Comparison of ENCODE assay signal across 8 cellular contexts in genomic region chr12:103964805-103965204, GRCh38. TPM values are rescaled to one million over a fixed set of nuclear protein-coding genes. Genes with fewer than 3 reads are reported as not detected.
DNase-seq lines count a peak whose midpoint lies in the region; ATAC-seq and TF ChIP-seq lines count a peak whose summit lies in the region.

No MANE protein-coding gene starts in this region.

- no peak for DNase-seq in activated naive CD4-positive, alpha-beta T cell treated with anti-CD3 and anti-CD28 coated beads, Interleukin-2, amount 10 ng/mL, durations not matched to agents 7 days and 5 days
- no peak for DNase-seq in activated naive CD4-positive, alpha-beta T cell treated with Interleukin-2 at 50 U/mL for 16 hours
- no peak for DNase-seq in breast epithelium (ENCODE audit: low spot score in 2 of 2)
- no peak for DNase-seq in memory B cell (ENCODE audit: low spot score in 2 of 2)
- DNase-seq in type B pancreatic cell (ENCODE audit: extremely low spot score, unreplicated experiment), result no peak
- no peak for DNase-seq in HPDE6-E6E7 (ENCODE audit: extremely low spot score)
- no peak for DNase-seq in head of caudate nucleus
- no peak for DNase-seq in NCI-H345 treated with DMSO at 0.1 percent for 48 hours (lab: John Stamatoyannopoulos, UW; ENCODE audit: unreplicated experiment)

- intact Hi-C loops in breast epithelium (cut with DNase I; ENCODE audit: low total_unique reads), result loop anchor here (2.0 kb wide), 1 partner anchor 34 kb away; the partner anchor contains the start of gene HSP90B1
- intact Hi-C loops in head of caudate nucleus (cut with DNase I), result loop anchor here (1.0 to 5.0 kb wide), 3 partner anchors 8 to 97 kb away; partner anchors contain the start of genes HCFC2 and HSP90B1

- CTCF ChIA-PET in activated naive CD4-positive, alpha-beta T cell treated with anti-CD3 and anti-CD28 coated beads, Interleukin-2, amount 10 ng/mL, durations not matched to agents 7 days and 5 days (lab: Charles Lee), result interaction anchor here (1.2 to 1.5 kb wide), 2 partner anchors 25 to 37 kb away, joined by 3 to 4 read pairs; no protein-coding TSS in a partner anchor

- TF ChIP-seq CTCF in breast epithelium (IDR thresholded peaks at IDR 0.05) (no peak), type B pancreatic cell (conservative IDR thresholded peaks at IDR 0.05) (no peak)

- H3K4me1 Mint-ChIP-seq in activated naive CD4-positive, alpha-beta T cell treated with anti-CD3 and anti-CD28 coated beads, Interleukin-2, amount 10 ng/mL, durations not matched to agents 7 days and 5 days, result peaks cover 50% of the 10 kb centered on the region
- H3K4me1 Mint-ChIP-seq in memory B cell (peaks cover 29% of the 10 kb centered on the region), type B pancreatic cell (ENCODE audit: unreplicated experiment) (peaks cover 25% of the 10 kb centered on the region)

- ATAC-seq in memory B cell (ENCODE audit: low read depth), result no peak

- no peak for TF ChIP-seq POLR2A in breast epithelium (IDR thresholded peaks at IDR 0.05)

- H3K27ac Mint-ChIP-seq in activated naive CD4-positive, alpha-beta T cell treated with anti-CD3 and anti-CD28 coated beads, Interleukin-2, amount 10 ng/mL, durations not matched to agents 7 days and 5 days, result peak overlapping the region; percentile 98
- H3K27ac Mint-ChIP-seq in memory B cell, result peak overlapping the region; percentile 96
- H3K27ac Mint-ChIP-seq in type B pancreatic cell, result peak overlapping the region; percentile 99

- H3K4me3 Mint-ChIP-seq in activated naive CD4-positive, alpha-beta T cell treated with anti-CD3 and anti-CD28 coated beads, Interleukin-2, amount 10 ng/mL, durations not matched to agents 7 days and 5 days, result peak overlapping the region; percentile 99
- H3K4me3 Mint-ChIP-seq in memory B cell, result peak overlapping the region; percentile 97
- H3K4me3 Mint-ChIP-seq in type B pancreatic cell, result peak overlapping the region; percentile 99

- H3K27me3 ChIP-seq in breast epithelium, result no peaks in the 10 kb centered on the region

- peaks cover 5% of the 10 kb centered on the region for H3K27me3 Mint-ChIP-seq in activated naive CD4-positive, alpha-beta T cell treated with anti-CD3 and anti-CD28 coated beads, Interleukin-2, amount 10 ng/mL, durations not matched to agents 7 days and 5 days
- H3K27me3 Mint-ChIP-seq in memory B cell (no peaks in the 10 kb centered on the region), type B pancreatic cell (no peaks in the 10 kb centered on the region)

- no peaks in the 10 kb centered on the region for H3K36me3 ChIP-seq in breast epithelium

- no peaks in the 10 kb centered on the region for H3K9me3 Mint-ChIP-seq in activated naive CD4-positive, alpha-beta T cell treated with anti-CD3 and anti-CD28 coated beads, Interleukin-2, amount 10 ng/mL, durations not matched to agents 7 days and 5 days
- H3K9me3 Mint-ChIP-seq in memory B cell (no peaks in the 10 kb centered on the region), type B pancreatic cell (no peaks in the 10 kb centered on the region)

- H3K4me1 ChIP-seq in breast epithelium, result peaks cover 0 to 5% of the 10 kb centered on the region in 2 donors

- H3K4me3 ChIP-seq in breast epithelium, result peak overlapping the region; percentile 75 to 95 (median 80)

- H3K27ac ChIP-seq in breast epithelium, result peak overlapping the region; percentile 95 to 98

- H3K9me3 ChIP-seq in breast epithelium, result no peaks in the 10 kb centered on the region

- peaks cover 26% of the 10 kb centered on the region for H3K36me3 Mint-ChIP-seq in activated naive CD4-positive, alpha-beta T cell treated with anti-CD3 and anti-CD28 coated beads, Interleukin-2, amount 10 ng/mL, durations not matched to agents 7 days and 5 days
- H3K36me3 Mint-ChIP-seq in memory B cell (peaks cover 5% of the 10 kb centered on the region), type B pancreatic cell (peaks cover 17% of the 10 kb centered on the region)

RNA-seq across cellular contexts. Expression of gene TDG, which starts 0.9 kb away (rescaled TPM):
- total RNA-seq in breast epithelium (10 to 100 TPM; 14.4 to 37.5 (median 29.8) TPM), type B pancreatic cell (ENCODE audit: low replicate concordance) (40.1 and 43.6 TPM in 2 replicates)

RNA-seq across cellular contexts. Expression of gene HSP90B1, which starts 34.6 kb away (rescaled TPM):
- total RNA-seq in breast epithelium, result 100 to 1,000 TPM; 341 to 456 (median 362) TPM
- 832 and 967 TPM in 2 replicates for total RNA-seq in type B pancreatic cell (ENCODE audit: low replicate concordance)
